In genomic region chr7:155222578-155222977, GRCh38 we compare ENCODE assay signal across 16 cellular contexts.
"Had no signal": no experiment of that assay in that cellular context is flagged by ENCODE, and none has a peak within 500 bp of the region (broad histone marks: within the 10 kb centered on the region; RNA-seq: fewer than 3 reads in every experiment).

No MANE protein-coding gene starts in this region.

- H3K27me3 ChIP-seq: gastrocnemius medialis, upper lobe of right lung had no signal

- H3K36me3 ChIP-seq: adrenal gland, esophagus muscularis mucosa, gastrocnemius medialis, left lung, upper lobe of right lung had no signal

- ATAC-seq: gastrocnemius medialis, left lung, natural killer cell, T-cell, upper lobe of right lung had no signal

- H3K4me1 ChIP-seq: adrenal gland, esophagus muscularis mucosa, gastrocnemius medialis, left lung, upper lobe of right lung had no signal

- DNase-seq: activated CD4-positive, alpha-beta memory T cell treated with anti-CD3 and anti-CD28 coated beads, Interleukin-2, amount 10 ng/mL, durations not matched to agents 7 days and 5 days; activated CD4-positive, alpha-beta T cell treated with anti-CD3 and anti-CD28 coated beads, Interleukin-2, amount 10 ng/mL, durations not matched to agents 24 days and 14 days; activated gamma-delta T cell treated with Interleukin-2 at 50 U/mL for 16 hours; adrenal gland; gastrocnemius medialis; hippocampal formation; kidney glomerular epithelial cell; natural killer cell; stimulated activated CD4-positive, alpha-beta T cell treated with anti-CD3 and anti-CD28 coated beads, Interleukin-4, amount 100 ng/mL, for 1 hour; stimulated activated naive CD4-positive, alpha-beta T cell treated with Interleukin-2 at 50 U/mL for 16 hours; T-cell; upper lobe of right lung had no signal

- FAIRE-seq: bronchial epithelial cell had no signal

- H3K9me3 ChIP-seq: adrenal gland, esophagus muscularis mucosa, gastrocnemius medialis, left lung, upper lobe of right lung had no signal

- H3K4me3 ChIP-seq: adrenal gland, coronary artery, esophagus muscularis mucosa, gastrocnemius medialis, left lung, upper lobe of right lung had no signal

- H3K27ac ChIP-seq: adrenal gland, coronary artery, esophagus muscularis mucosa, gastrocnemius medialis, left lung, upper lobe of right lung had no signal
